Comparison of ENCODE assay signal across 11 cellular contexts in genomic region chr11:3095712-3096361, GRCh38. TPM values are rescaled to one million over a fixed set of nuclear protein-coding genes. Genes with fewer than 3 reads are reported as not detected.
A peak's percentile ranks its signal among the peaks of the same experiment; 100 is the strongest.
DNase-seq lines count a peak whose midpoint lies in the region; ATAC-seq, FAIRE-seq and TF ChIP-seq lines count a peak whose summit lies in the region.
"Had no signal": no experiment of that assay in that cellular context is flagged by ENCODE, and none has a peak within 500 bp of the region (broad histone marks: within the 10 kb centered on the region; RNA-seq: fewer than 3 reads in every experiment).

No MANE protein-coding gene starts in this region.

- H3K9me3 ChIP-seq in HEK293 (ENCODE audit: control insufficient read depth, insufficient read depth, low read depth, low read length) (no peaks in the 10 kb centered on the region), smooth muscle cell (replicated peaks; ENCODE audit: low read depth) (no peaks in the 10 kb centered on the region), testis (no peaks in the 10 kb centered on the region)

- no peak overlapping the region for H3K27ac ChIP-seq in HEK293 (ENCODE audit: extremely low read depth, low read depth, low read length)
- peak overlapping the region; percentile 95 for H3K27ac ChIP-seq in smooth muscle cell (ENCODE audit: low read depth)
- peak overlapping the region in 1 of 2 donors; percentile 36 for H3K27ac ChIP-seq in testis
- H3K27ac ChIP-seq: HL-60 had no signal

- 25% methylated on average over 15 of the region's 15 CpGs for WGBS in smooth muscle cell (ENCODE audit: low lambda C conversion rate)
- 67% methylated on average over 15 of the region's 15 CpGs for WGBS in testis, 2 donors

- TF ChIP-seq CTCF in HEK293 (tag by site-specific recombination; IDR thresholded peaks at IDR 0.05) (no peak), MCF 10A (IDR thresholded peaks at IDR 0.05; ENCODE audit: unreplicated experiment) (no peak), smooth muscle cell (IDR thresholded peaks at IDR 0.05; ENCODE audit: borderline replicate concordance, insufficient read depth, poor library complexity, severe bottlenecking) (no peak), CD14-positive monocyte (IDR thresholded peaks at IDR 0.05) (no peak), testis (IDR thresholded peaks at IDR 0.05) (no peak)

- peak overlapping the region; percentile 60 for H3K4me2 ChIP-seq in smooth muscle cell

- H4K20me1 ChIP-seq in smooth muscle cell (ENCODE audit: low read depth): no peaks in the 10 kb centered on the region

- H3K4me1 Mint-ChIP-seq in MCF 10A (ENCODE audit: insufficient read depth, unreplicated experiment) (peaks cover 20% of the 10 kb centered on the region), CD14-positive monocyte (peaks cover 26% of the 10 kb centered on the region)

- H3K4me3 Mint-ChIP-seq in MCF 10A (ENCODE audit: unreplicated experiment): no peak overlapping the region
- H3K4me3 Mint-ChIP-seq in CD14-positive monocyte: no peak overlapping the region

- H3K27ac Mint-ChIP-seq in MCF 10A (ENCODE audit: low read depth, unreplicated experiment): peak overlapping the region; percentile 43
- H3K27ac Mint-ChIP-seq in CD14-positive monocyte: peak overlapping the region in 1 of 7 donors; percentile 18

- peak; percentile 73 for DNase-seq in MCF 10A (ENCODE audit: unreplicated experiment)
- DNase-seq in hepatic stellate cell (ENCODE audit: low spot score): peak; percentile 92
- no peak for DNase-seq in smooth muscle cell (lab: John Stamatoyannopoulos, UW; ENCODE audit: unreplicated experiment)
- DNase-seq in RCC 7860 (ENCODE audit: low spot score): no peak
- no peak for DNase-seq in CD14-positive monocyte (ENCODE audit: low spot score)
- DNase-seq in testis: no peak
- DNase-seq: T-helper 9 cell had no signal

- TF ChIP-seq POLR2A in testis (IDR thresholded peaks at IDR 0.05): no peak

- H3K27me3 Mint-ChIP-seq in MCF 10A (ENCODE audit: insufficient read depth, unreplicated experiment) (no peaks in the 10 kb centered on the region), CD14-positive monocyte (ENCODE audit: low read depth in 3 of 3) (no peaks in the 10 kb centered on the region)

- H3K36me3 Mint-ChIP-seq in MCF 10A (ENCODE audit: insufficient read depth, unreplicated experiment) (peaks cover 94% of the 10 kb centered on the region), CD14-positive monocyte (peaks cover 43 to 82% of the 10 kb centered on the region in 2 donors)

- BruUV-seq in MCF 10A (replicated peaks; lab: Mats Ljungman, UMichigan): no TSS peak

- no peaks in the 10 kb centered on the region for H3K27me3 ChIP-seq in smooth muscle cell (ENCODE audit: low read depth)
- H3K27me3 ChIP-seq in testis: no peaks in the 10 kb centered on the region

- intact Hi-C loops in MCF 10A (cut with micrococcal nuclease) (no loop called here), CD14-positive monocyte (cut with micrococcal nuclease) (no loop called here), testis (cut with DNase I; ENCODE audit: low total_unique reads) (loop anchor here (10.0 kb wide), 1 partner anchor 59 kb away; no protein-coding TSS in a partner anchor)

- H3K9ac ChIP-seq in smooth muscle cell (ENCODE audit: low read depth): peak overlapping the region; percentile 69

- H3K9me3 Mint-ChIP-seq in MCF 10A (ENCODE audit: unreplicated experiment): no peaks in the 10 kb centered on the region
- no peaks in the 10 kb centered on the region for H3K9me3 Mint-ChIP-seq in CD14-positive monocyte

- POLR2A ChIA-PET in HEK293 (lab: Yijun Ruan, JAX): no interaction called here
- POLR2A ChIA-PET in MCF 10A (lab: Yijun Ruan, JAX): no interaction called here

- H3K4me1 ChIP-seq in HEK293 (ENCODE audit: control insufficient read depth, insufficient read depth, low read length): no peaks in the 10 kb centered on the region
- peaks cover 9% of the 10 kb centered on the region for H3K4me1 ChIP-seq in smooth muscle cell (ENCODE audit: low read depth)
- H3K4me1 ChIP-seq in testis: peaks cover 2% of the 10 kb centered on the region

- H3K36me3 ChIP-seq in HEK293 (ENCODE audit: control insufficient read depth in 2 of 2, insufficient read depth in 1 of 2, low read length in 2 of 2) (peaks cover 0 to 32% of the 10 kb centered on the region in 2 experiments; a peak in 1 of 3 replicates), smooth muscle cell (ENCODE audit: low read depth) (peaks cover 6% of the 10 kb centered on the region), testis (ENCODE audit: low read depth, missing control alignments) (no peaks in the 10 kb centered on the region)

- no peak overlapping the region for H3K4me3 ChIP-seq in HEK293 (ENCODE audit: low read depth, low read length)
- H3K4me3 ChIP-seq in smooth muscle cell: no peak overlapping the region
- H3K4me3 ChIP-seq in testis: no peak overlapping the region

- H3F3A ChIP-seq in smooth muscle cell (ENCODE audit: low read depth): peaks cover 3% of the 10 kb centered on the region

- CTCF ChIA-PET in HEK293 (lab: Yijun Ruan, JAX) (interaction anchor here (0.6 kb wide), 1 partner anchor 564 kb away, joined by 6 read pairs; no protein-coding TSS in a partner anchor), MCF 10A (lab: Yijun Ruan, JAX) (interaction anchor here (0.6 to 12.3 kb wide), 4 partner anchors 47 to 318 kb away, joined by 3 to 160 read pairs (median 4); no protein-coding TSS in a partner anchor)

- H2AFZ ChIP-seq in smooth muscle cell (ENCODE audit: low read depth): no peak overlapping the region

- no peaks in the 10 kb centered on the region for H3K79me2 ChIP-seq in smooth muscle cell (ENCODE audit: low read depth)

- ATAC-seq in GM19328 (IDR thresholded peaks at IDR 0.05; ENCODE audit: unreplicated experiment): no peak

- no peak for FAIRE-seq in RCC 7860 (lab: Jason Lieb, UNC)
- FAIRE-seq: GM12891 had no signal

TF ChIP-seq in HEK293, 187 proteins besides CTCF, POLR2A, EP300 and RAD21:
- peak; percentile 36; the same call in 1 of the 2 replicates for TF ChIP-seq GLIS1 (tag by site-specific recombination; IDR thresholded peaks at IDR 0.05)
- TF ChIP-seq ZNF426 (tag by site-specific recombination; IDR thresholded peaks at IDR 0.05): no peak

RNA-seq across cellular contexts. Expression of gene CARS1, which starts 38.6 kb away (rescaled TPM):
- total RNA-seq in MCF 10A (2022) (144 and 150 TPM in 2 replicates), smooth muscle cell (51.7 and 57.0 TPM in 2 replicates), testis (10 to 100 TPM; 34.8 to 43.8 TPM)
- polyA plus RNA-seq in smooth muscle cell (61.6 and 64.6 TPM in 2 replicates), CD14-positive monocyte (10 to 100 TPM; 30.9 to 35.7 TPM), testis (ENCODE audit: insufficient read depth, low read depth, low replicate concordance) (48.2 TPM)

Comparison
In these comparisons a context has a peak if more than half of its experiments do, and no peak if none do; other contexts are left out.
1. DNase-seq: peak in MCF 10A (single experiment) and hepatic stellate cell (single experiment); none in smooth muscle cell (single experiment), RCC 7860 (single experiment), CD14-positive monocyte (single experiment) and testis (single experiment).